Comparison of ENCODE assay signal across 8 cellular contexts in genomic region chr10:6108631-6109443, GRCh38. TPM values are rescaled to one million over a fixed set of nuclear protein-coding genes. Genes with fewer than 3 reads are reported as not detected.
A peak's percentile ranks its signal among the peaks of the same experiment; 100 is the strongest.
DNase-seq lines count a peak whose midpoint lies in the region; ATAC-seq and TF ChIP-seq lines count a peak whose summit lies in the region.

No MANE protein-coding gene starts in this region.

- no peaks in the 10 kb centered on the region for H3K27me3 Mint-ChIP-seq in activated CD4-positive, alpha-beta memory T cell treated with anti-CD3 and anti-CD28 coated beads for 36 hours

- no peaks in the 10 kb centered on the region for H3K9me3 ChIP-seq in ovary

- no peak overlapping the region for H3K27ac ChIP-seq in ovary

- no peak overlapping the region for H3K4me3 Mint-ChIP-seq in activated CD4-positive, alpha-beta memory T cell treated with anti-CD3 and anti-CD28 coated beads for 36 hours

- no peaks in the 10 kb centered on the region for H3K9me3 Mint-ChIP-seq in activated CD4-positive, alpha-beta memory T cell treated with anti-CD3 and anti-CD28 coated beads for 36 hours

- H3K4me1 Mint-ChIP-seq in activated CD4-positive, alpha-beta memory T cell treated with anti-CD3 and anti-CD28 coated beads for 36 hours (ENCODE audit: low read depth), result peaks cover 36% of the 10 kb centered on the region

- no peak for ATAC-seq in HG03280 (IDR thresholded peaks at IDR 0.05; ENCODE audit: unreplicated experiment)

- no peak for TF ChIP-seq EP300 in ovary (IDR thresholded peaks at IDR 0.05)

- peaks cover 75% of the 10 kb centered on the region for H3K36me3 Mint-ChIP-seq in activated CD4-positive, alpha-beta memory T cell treated with anti-CD3 and anti-CD28 coated beads for 36 hours

- POLR2A ChIA-PET in activated CD4-positive, alpha-beta memory T cell treated with anti-CD3 and anti-CD28 coated beads for 36 hours (lab: Charles Lee), result interaction anchor here (0.5 to 1.0 kb wide), 2 partner anchors 93 to 297 kb away, joined by 3 read pairs; no protein-coding TSS in a partner anchor

- intact Hi-C loops in activated CD4-positive, alpha-beta memory T cell treated with anti-CD3 and anti-CD28 coated beads for 36 hours (cut with micrococcal nuclease), result loop anchor here (1.0 to 10.0 kb wide), 5 partner anchors 42 to 556 kb away; no protein-coding TSS in a partner anchor
- intact Hi-C loops in ovary (cut with DNase I), result loop anchor here in 2 of 4 donors (2.0 to 5.0 kb wide), 2 partner anchors 293 to 294 kb away; no protein-coding TSS in a partner anchor

- H3K36me3 ChIP-seq in ovary, result no peaks in the 10 kb centered on the region

- H3K4me1 ChIP-seq in ovary (ENCODE audit: insufficient read depth), result no peaks in the 10 kb centered on the region

- peak overlapping the region; percentile 76 for H3K27ac Mint-ChIP-seq in activated CD4-positive, alpha-beta memory T cell treated with anti-CD3 and anti-CD28 coated beads for 36 hours

- TF ChIP-seq POLR2A in ovary (IDR thresholded peaks at IDR 0.05), result no peak

- DNase-seq in NCI-H82 (lab: John Stamatoyannopoulos, UW) (peak; percentile 54), NCI-H82 treated with DMSO at 0.1 percent for 48 hours (lab: John Stamatoyannopoulos, UW; ENCODE audit: unreplicated experiment) (no peak), Kasumi-1 (lab: John Stamatoyannopoulos, UW) (peak; percentile 74 to 89), fibroblast of pulmonary artery (ENCODE audit: low read depth) (peak; percentile 69), ovary (no peak), nucleus accumbens (lab: John Stamatoyannopoulos, UW) (no peak)
- DNase-seq in activated CD4-positive, alpha-beta memory T cell treated with anti-CD3 and anti-CD28 coated beads for 36 hours, result peak; percentile 36

- TF ChIP-seq CTCF in fibroblast of pulmonary artery (IDR thresholded peaks at IDR 0.05; ENCODE audit: low read length, missing control alignments) (peak; percentile 65), ovary (IDR thresholded peaks at IDR 0.05) (peak; percentile 57 to 79 (median 78))

- H3K27me3 ChIP-seq in ovary, result no peaks in the 10 kb centered on the region

- CTCF ChIA-PET in activated CD4-positive, alpha-beta memory T cell treated with anti-CD3 and anti-CD28 coated beads for 36 hours (lab: Charles Lee), result interaction anchor here (0.7 to 4.7 kb wide), 12 partner anchors 12 to 298 kb away, joined by 3 to 41 read pairs (median 8); partner anchors contain the start of gene PFKFB3

- H3K4me3 ChIP-seq in fibroblast of pulmonary artery (replicated peaks; ENCODE audit: low read depth, low read length) (no peak overlapping the region), ovary (no peak overlapping the region)

- 41 to 49% (median 45%) methylated on average over 12 of the region's 12 CpGs for WGBS in ovary, 3 donors

RNA-seq across cellular contexts. Expression of gene RBM17, which starts 20.0 kb away (rescaled TPM):
- 100 to 1,000 TPM; 151 to 155 TPM for total RNA-seq in activated CD4-positive, alpha-beta memory T cell treated with anti-CD3 and anti-CD28 coated beads for 36 hours
- total RNA-seq in ovary, result 10 to 100 TPM; 56.2 to 89.7 (median 70.3) TPM
- 10 to 100 TPM; 62.1 to 94.4 TPM for polyA plus RNA-seq in ovary

RNA-seq across cellular contexts. Expression of gene IL2RA, which starts 46.7 kb away (rescaled TPM):
- 100 to 1,000 TPM; 961 to 988 TPM for total RNA-seq in activated CD4-positive, alpha-beta memory T cell treated with anti-CD3 and anti-CD28 coated beads for 36 hours
- total RNA-seq in ovary, result 1 to 10 TPM in 2 of 7 donors, under 1 TPM in 3, not detected in 2; 0.13 to 1.3 (median 0.90) TPM
- polyA plus RNA-seq in ovary, result 1 to 10 TPM in 1 of 2 donors, under 1 TPM in 1; 0.07 to 5.2 TPM

Comparison
In these comparisons a context has a peak if more than half of its experiments do, and no peak if none do; other contexts are left out.
1. DNase-seq: peak in NCI-H82 (single experiment), Kasumi-1 (2 of 2), activated CD4-positive, alpha-beta memory T cell treated with anti-CD3 and anti-CD28 coated beads for 36 hours (single experiment) and fibroblast of pulmonary artery (single experiment); none in NCI-H82 treated with DMSO at 0.1 percent for 48 hours (single experiment), ovary (0 of 5) and nucleus accumbens (0 of 56).
2. RNA of gene IL2RA, which starts 46.7 kb away (total RNA-seq): 961 to 988 TPM in activated CD4-positive, alpha-beta memory T cell treated with anti-CD3 and anti-CD28 coated beads for 36 hours; 0.13 to 1.3 TPM in ovary; every median in the first group is over 100 times any median in the second.